In genomic region chr3:171883257-171883892, GRCh38 we compare ENCODE assay signal across 1 cellular context.
TF ChIP-seq lines count a peak whose summit lies in the region.

No MANE protein-coding gene starts in this region.

TF ChIP-seq in HepG2, 621 proteins besides CTCF, POLR2A, EP300 and RAD21 (continued from another document and continues in another):
- peak; percentile 22; the same call in 1 of the 2 replicates for TF ChIP-seq ZNF280D (CRISPR knock-in tag; IDR thresholded peaks at IDR 0.05)
- peak; percentile 94 for TF ChIP-seq ARID3A (IDR thresholded peaks at IDR 0.05; ENCODE audit: low read depth, low read length)
- no peak for TF ChIP-seq ZNF746 (CRISPR knock-in tag; IDR thresholded peaks at IDR 0.05)
- peak; percentile 81; the same call in 1 of the 2 replicates for TF ChIP-seq CHD4 (IDR thresholded peaks at IDR 0.05; ENCODE audit: borderline replicate concordance, low read length)
- TF ChIP-seq KLF15 (CRISPR knock-in tag; IDR thresholded peaks at IDR 0.05; ENCODE audit: borderline replicate concordance), result no peak
- peak; percentile 81; the same call in 1 of the 2 replicates for TF ChIP-seq GATA4 (IDR thresholded peaks at IDR 0.05; ENCODE audit: borderline replicate concordance, low read depth)
- 0 out of 2 replicates have a peak, but pooled peaks have one; percentile 33 for TF ChIP-seq NKX3-1 (CRISPR knock-in tag; IDR thresholded peaks at IDR 0.05)
- peak; percentile 7; the same call in 1 of the 2 replicates for TF ChIP-seq ZNF652 (CRISPR knock-in tag; IDR thresholded peaks at IDR 0.05; ENCODE audit: borderline replicate concordance, low read depth)
- peak; percentile 33; the same call in 1 of the 2 replicates for TF ChIP-seq ZKSCAN8 (CRISPR knock-in tag; IDR thresholded peaks at IDR 0.05; ENCODE audit: borderline replicate concordance)
- TF ChIP-seq MED13 (CRISPR knock-in tag; IDR thresholded peaks at IDR 0.05), result peak; percentile 80; the same call in 1 of the 2 replicates
- TF ChIP-seq ZNF432 (CRISPR knock-in tag; IDR thresholded peaks at IDR 0.05; ENCODE audit: borderline replicate concordance), result no peak
- no peak for TF ChIP-seq SMC3 (IDR thresholded peaks at IDR 0.05; ENCODE audit: low read length)
- peak; percentile 43; the same call in 1 of the 2 replicates for TF ChIP-seq THAP11 (CRISPR knock-in tag; IDR thresholded peaks at IDR 0.05)
- peak; percentile 45 for TF ChIP-seq PHF21A (CRISPR knock-in tag; IDR thresholded peaks at IDR 0.05)
- TF ChIP-seq BRF2 (CRISPR knock-in tag; IDR thresholded peaks at IDR 0.05), result 0 out of 2 replicates have a peak, but pooled peaks have one; percentile 21
- TF ChIP-seq KLF16 (CRISPR knock-in tag; IDR thresholded peaks at IDR 0.05), result peak in 1 of 2 experiments; percentile 34; a peak in 1 of 4 replicates
- TF ChIP-seq NR2F1 (CRISPR knock-in tag; IDR thresholded peaks at IDR 0.05), result no peak
- TF ChIP-seq EHMT2 (IDR thresholded peaks at IDR 0.05; ENCODE audit: borderline replicate concordance, low read depth, low read length), result peak; percentile 83; the same call in 1 of the 2 replicates
- TF ChIP-seq HMG20A (CRISPR knock-in tag; IDR thresholded peaks at IDR 0.05; ENCODE audit: borderline replicate concordance), result peak; percentile 86
- no peak for TF ChIP-seq SNAPC5 (CRISPR knock-in tag; IDR thresholded peaks at IDR 0.05; ENCODE audit: borderline replicate concordance)
- peak; percentile 58; the same call in 1 of the 2 replicates for TF ChIP-seq LCORL (IDR thresholded peaks at IDR 0.05)
- peak; percentile 90 for TF ChIP-seq LCORL (CRISPR knock-in tag; IDR thresholded peaks at IDR 0.05)
- TF ChIP-seq FOXP1 (IDR thresholded peaks at IDR 0.05), result peak; percentile 56
- TF ChIP-seq FOXP1 (CRISPR knock-in tag; IDR thresholded peaks at IDR 0.05), result peak; percentile 95
- no peak for TF ChIP-seq ZC3H4 (CRISPR knock-in tag; IDR thresholded peaks at IDR 0.05; ENCODE audit: borderline replicate concordance)
- no peak for TF ChIP-seq MEF2D (CRISPR knock-in tag; IDR thresholded peaks at IDR 0.05)
- TF ChIP-seq SIX1 (CRISPR knock-in tag; IDR thresholded peaks at IDR 0.05; ENCODE audit: borderline replicate concordance), result peak; percentile 46; the same call in 1 of the 2 replicates
- peak; percentile 96 for TF ChIP-seq MED1 (CRISPR knock-in tag; IDR thresholded peaks at IDR 0.05)
- peak; percentile 98 for TF ChIP-seq FOXA3 (CRISPR knock-in tag; IDR thresholded peaks at IDR 0.05)
- peak; percentile 59 for TF ChIP-seq ATF2 (CRISPR knock-in tag; IDR thresholded peaks at IDR 0.05)
- no peak for TF ChIP-seq ZNF17 (CRISPR knock-in tag; IDR thresholded peaks at IDR 0.05)
- TF ChIP-seq NR2F2 (IDR thresholded peaks at IDR 0.05; ENCODE audit: borderline replicate concordance, low read depth), result peak; percentile 79
- no peak for TF ChIP-seq SMAD9 (CRISPR knock-in tag; IDR thresholded peaks at IDR 0.05)
- TF ChIP-seq ZNF20 (CRISPR knock-in tag; IDR thresholded peaks at IDR 0.05), result no peak
- TF ChIP-seq ATF7-NPFF (CRISPR knock-in tag; IDR thresholded peaks at IDR 0.05; ENCODE audit: low read depth), result no peak
- peak; percentile 74; the same call in 1 of the 2 replicates for TF ChIP-seq HOXD1 (CRISPR knock-in tag; IDR thresholded peaks at IDR 0.05)
- no peak for TF ChIP-seq ZNF138 (CRISPR knock-in tag; IDR thresholded peaks at IDR 0.05; ENCODE audit: low read depth)
- TF ChIP-seq ZNF513 (CRISPR knock-in tag; conservative IDR thresholded peaks at IDR 0.05), result no peak
- peak; percentile 59; the same call in 1 of the 2 replicates for TF ChIP-seq ETV5 (CRISPR knock-in tag; IDR thresholded peaks at IDR 0.05; ENCODE audit: borderline replicate concordance)
- peak; percentile 29; the same call in 1 of the 2 replicates for TF ChIP-seq TFE3 (CRISPR knock-in tag; IDR thresholded peaks at IDR 0.05)
- no peak for TF ChIP-seq ZEB1 (IDR thresholded peaks at IDR 0.05; ENCODE audit: insufficient replicate concordance, low read depth)
- TF ChIP-seq ZNF224 (CRISPR knock-in tag; IDR thresholded peaks at IDR 0.05), result no peak
- 0 out of 2 replicates have a peak, but pooled peaks have one; percentile 24 for TF ChIP-seq ZNF614 (CRISPR knock-in tag; IDR thresholded peaks at IDR 0.05; ENCODE audit: borderline replicate concordance)
- TF ChIP-seq KDM5A (IDR thresholded peaks at IDR 0.05; ENCODE audit: borderline replicate concordance, low read length), result 0 out of 2 replicates have a peak, but pooled peaks have one; percentile 46
- no peak for TF ChIP-seq SOX6 (IDR thresholded peaks at IDR 0.05)
- TF ChIP-seq SOX6 (CRISPR knock-in tag; IDR thresholded peaks at IDR 0.05), result peak; percentile 97
- TF ChIP-seq KDM6A (CRISPR knock-in tag; IDR thresholded peaks at IDR 0.05; ENCODE audit: low read depth), result peak; percentile 51; the same call in 1 of the 2 replicates
- peak; percentile 83; the same call in 1 of the 2 replicates for TF ChIP-seq FOXJ3 (CRISPR knock-in tag; IDR thresholded peaks at IDR 0.05; ENCODE audit: borderline replicate concordance)
- no peak for TF ChIP-seq MEIS2 (CRISPR knock-in tag; IDR thresholded peaks at IDR 0.05)
- TF ChIP-seq ERF (CRISPR knock-in tag; IDR thresholded peaks at IDR 0.05), result peak; percentile 65
- TF ChIP-seq IRF1 (CRISPR knock-in tag; IDR thresholded peaks at IDR 0.05; ENCODE audit: low read depth), result no peak
- TF ChIP-seq FOSL1 (CRISPR knock-in tag; IDR thresholded peaks at IDR 0.05; ENCODE audit: borderline replicate concordance), result peak; percentile 46; the same call in 1 of the 2 replicates
- TF ChIP-seq ZBTB20 (CRISPR knock-in tag; IDR thresholded peaks at IDR 0.05; ENCODE audit: borderline replicate concordance, low read depth), result no peak
- TF ChIP-seq ZSCAN12 (CRISPR knock-in tag; IDR thresholded peaks at IDR 0.05), result no peak
- peak; percentile 56; the same call in 1 of the 2 replicates for TF ChIP-seq NCOA1 (CRISPR knock-in tag; IDR thresholded peaks at IDR 0.05)
